Comparison of ENCODE assay signal across 14 cellular contexts in the genomic region with DNA sequence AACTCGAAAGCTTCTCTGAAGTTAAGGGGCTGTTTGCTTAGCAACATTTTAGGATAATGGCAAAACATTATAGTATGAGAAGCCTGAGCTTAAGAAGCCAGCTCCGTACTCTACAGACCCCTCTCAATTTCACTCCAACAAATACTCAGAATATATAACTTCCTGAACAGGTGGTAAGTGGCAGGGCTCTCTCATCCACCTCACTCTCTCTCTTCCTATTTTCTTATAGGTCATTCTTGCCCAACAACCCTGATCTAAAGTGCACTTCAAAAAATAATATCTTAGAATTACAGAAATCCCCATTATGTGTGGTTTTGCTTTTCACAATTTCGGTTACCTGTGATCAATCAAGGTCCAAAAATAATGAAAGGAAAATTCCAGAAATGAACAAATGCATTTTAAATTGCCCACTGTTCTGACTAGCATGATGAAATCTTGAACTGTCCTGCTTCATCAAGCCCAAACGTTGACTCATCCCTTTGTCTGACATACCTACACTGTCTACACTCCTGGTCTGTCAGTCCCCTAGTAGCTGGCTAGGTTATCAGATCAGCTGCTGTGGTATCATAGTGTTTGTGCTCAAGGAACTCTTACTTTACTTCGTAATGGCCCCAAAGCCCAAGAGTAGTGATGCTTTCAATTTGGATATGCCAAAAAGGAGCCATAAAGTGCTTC.
DNase-seq lines count a peak whose midpoint lies in the region; ATAC-seq and TF ChIP-seq lines count a peak whose summit lies in the region.
"Had no signal": no experiment of that assay in that cellular context is flagged by ENCODE, and none has a peak within 500 bp of the region (broad histone marks: within the 10 kb centered on the region; RNA-seq: fewer than 3 reads in every experiment).

No MANE protein-coding gene starts in this region.

- no peaks in the 10 kb centered on the region for H3K36me3 Mint-ChIP-seq in CD4-positive, alpha-beta T cell (ENCODE audit: low read depth)
- no peaks in the 10 kb centered on the region for H3K36me3 Mint-ChIP-seq in T-helper 17 cell (ENCODE audit: low read depth)
- H3K36me3 Mint-ChIP-seq: natural killer cell treated with Interleukin-12 subunit alpha and Interleukin-12 subunit beta and Interleukin-15 and Interleukin-18, amount 100 ng/mL, for 72 hours had no signal

- H3K4me2 ChIP-seq in GM23248 (ENCODE audit: unreplicated experiment) = no peak overlapping the region

- H3K79me2 ChIP-seq in GM23248 (ENCODE audit: insufficient read depth) = no peaks in the 10 kb centered on the region

- H3K4me1 Mint-ChIP-seq in CD4-positive, alpha-beta T cell (ENCODE audit: low read depth) = peaks cover 92% of the 10 kb centered on the region
- H3K4me1 Mint-ChIP-seq in T-helper 17 cell = peaks cover 45% of the 10 kb centered on the region

- peaks cover 15% of the 10 kb centered on the region for H3K4me1 ChIP-seq in GM23248 (ENCODE audit: insufficient read depth)

- no peak overlapping the region for H3K9ac ChIP-seq in GM23248

- no peaks in the 10 kb centered on the region for H3K27me3 ChIP-seq in CD4-positive, alpha-beta T cell (ENCODE audit: control insufficient read depth, insufficient read depth, low read length)
- H3K27me3 ChIP-seq in GM23248 (replicated peaks; ENCODE audit: insufficient read depth) = no peaks in the 10 kb centered on the region

- no peak for DNase-seq in CD4-positive, alpha-beta T cell
- peak; percentile 42 for DNase-seq in GM23248
- no peak for DNase-seq in T-helper 17 cell
- DNase-seq in iris pigment epithelial cell (ENCODE audit: low read depth) = peak; percentile 71
- DNase-seq in superior temporal gyrus (ENCODE audit: extremely low spot score) = no peak
- DNase-seq: activated effector memory CD4-positive, alpha-beta T cell treated with anti-CD3 and anti-CD28 coated beads, Interleukin-2, amount 50 U/mL, for 16 hours; MM.1S; NCI-H446 had no signal

- POLR2A ChIA-PET in CD4-positive, alpha-beta T cell (lab: Charles Lee) = no interaction called here

- CTCF ChIA-PET in CD4-positive, alpha-beta T cell (lab: Charles Lee) = interaction anchor here (1.1 kb wide), 1 partner anchor 104 kb away, joined by 3 read pairs; no protein-coding TSS in a partner anchor

- peaks cover 7% of the 10 kb centered on the region for H3F3A ChIP-seq in GM23248 (ENCODE audit: insufficient read depth)

- H3K27ac ChIP-seq in CD4-positive, alpha-beta T cell (ENCODE audit: low read depth, low read length) = no peak overlapping the region
- no peak overlapping the region for H3K27ac ChIP-seq in GM23248
- H3K27ac ChIP-seq: C4-2B, skin epidermis had no signal

- H3K9me3 Mint-ChIP-seq in CD4-positive, alpha-beta T cell = peaks cover 4% of the 10 kb centered on the region
- H3K9me3 Mint-ChIP-seq: natural killer cell treated with Interleukin-12 subunit alpha and Interleukin-12 subunit beta and Interleukin-15 and Interleukin-18, amount 100 ng/mL, for 72 hours had no signal

- H2AFZ ChIP-seq in GM23248 = no peak overlapping the region

- in situ Hi-C loops in GM23248 (cut with MboI) = no loop called here

- no peak for ATAC-seq in CD4-positive, alpha-beta T cell (ENCODE audit: poor library complexity)
- no peak for ATAC-seq in T-helper 17 cell
- ATAC-seq in HG03196 (IDR thresholded peaks at IDR 0.05; ENCODE audit: unreplicated experiment) = no peak
- no peak for ATAC-seq in GM21717 (IDR thresholded peaks at IDR 0.05; ENCODE audit: unreplicated experiment)
- no peak for ATAC-seq in HG03139 (IDR thresholded peaks at IDR 0.05; ENCODE audit: unreplicated experiment)
- ATAC-seq: natural killer cell treated with Interleukin-12 subunit alpha and Interleukin-12 subunit beta and Interleukin-15 and Interleukin-18, amount 100 ng/mL, for 72 hours had no signal

- WGBS in GM23248 (ENCODE audit: low coverage in 1 of 2, low lambda C conversion rate in 2 of 2, missing lambda C conversion rate in 2 of 2), 2 experiments = 84% methylated on average over 5 of the region's 5 CpGs

- H4K20me1 ChIP-seq in GM23248 (ENCODE audit: insufficient read depth) = no peaks in the 10 kb centered on the region

- H3K4me3 Mint-ChIP-seq in CD4-positive, alpha-beta T cell = no peak overlapping the region
- peak overlapping the region; percentile 10 for H3K4me3 Mint-ChIP-seq in T-helper 17 cell
- H3K4me3 Mint-ChIP-seq: natural killer cell treated with Interleukin-12 subunit alpha and Interleukin-12 subunit beta and Interleukin-15 and Interleukin-18, amount 100 ng/mL, for 72 hours had no signal

- H3K9me2 ChIP-seq in GM23248 (ENCODE audit: insufficient read depth) = no peaks in the 10 kb centered on the region

- H3K27me3 Mint-ChIP-seq in CD4-positive, alpha-beta T cell = no peaks in the 10 kb centered on the region
- H3K27me3 Mint-ChIP-seq in T-helper 17 cell = no peaks in the 10 kb centered on the region
- H3K27me3 Mint-ChIP-seq: natural killer cell treated with Interleukin-12 subunit alpha and Interleukin-12 subunit beta and Interleukin-15 and Interleukin-18, amount 100 ng/mL, for 72 hours had no signal

- intact Hi-C loops in CD4-positive, alpha-beta T cell (cut with DNase I, micrococcal nuclease) = no loop called here

- no peaks in the 10 kb centered on the region for H3K36me3 ChIP-seq in GM23248 (ENCODE audit: low read depth)

- H3K27ac Mint-ChIP-seq in CD4-positive, alpha-beta T cell = peak overlapping the region; percentile 85
- H3K27ac Mint-ChIP-seq in T-helper 17 cell = peak overlapping the region; percentile 27

- H3K4me3 ChIP-seq in GM23248 = no peak overlapping the region
- H3K4me3 ChIP-seq: skin epidermis had no signal

- TF ChIP-seq CTCF in CD4-positive, alpha-beta T cell (IDR thresholded peaks at IDR 0.05) = no peak

- H3K9me3 ChIP-seq in CD4-positive, alpha-beta T cell (ENCODE audit: control insufficient read depth, low read length) = no peaks in the 10 kb centered on the region
- H3K9me3 ChIP-seq in GM23248 (ENCODE audit: low read depth) (no peaks in the 10 kb centered on the region), T-helper 17 cell (ENCODE audit: control insufficient read depth, low read length, poor library complexity, severe bottlenecking) (no peaks in the 10 kb centered on the region)

Comparison
In these comparisons a context has a peak if more than half of its experiments do, and no peak if none do; other contexts are left out.
1. DNase-seq: peak in GM23248 (single experiment) and iris pigment epithelial cell (single experiment); none in CD4-positive, alpha-beta T cell (0 of 10), T-helper 17 cell (0 of 3) and superior temporal gyrus (single experiment).